9 cellular contexts compared by ENCODE assay signal in the genomic region with DNA sequence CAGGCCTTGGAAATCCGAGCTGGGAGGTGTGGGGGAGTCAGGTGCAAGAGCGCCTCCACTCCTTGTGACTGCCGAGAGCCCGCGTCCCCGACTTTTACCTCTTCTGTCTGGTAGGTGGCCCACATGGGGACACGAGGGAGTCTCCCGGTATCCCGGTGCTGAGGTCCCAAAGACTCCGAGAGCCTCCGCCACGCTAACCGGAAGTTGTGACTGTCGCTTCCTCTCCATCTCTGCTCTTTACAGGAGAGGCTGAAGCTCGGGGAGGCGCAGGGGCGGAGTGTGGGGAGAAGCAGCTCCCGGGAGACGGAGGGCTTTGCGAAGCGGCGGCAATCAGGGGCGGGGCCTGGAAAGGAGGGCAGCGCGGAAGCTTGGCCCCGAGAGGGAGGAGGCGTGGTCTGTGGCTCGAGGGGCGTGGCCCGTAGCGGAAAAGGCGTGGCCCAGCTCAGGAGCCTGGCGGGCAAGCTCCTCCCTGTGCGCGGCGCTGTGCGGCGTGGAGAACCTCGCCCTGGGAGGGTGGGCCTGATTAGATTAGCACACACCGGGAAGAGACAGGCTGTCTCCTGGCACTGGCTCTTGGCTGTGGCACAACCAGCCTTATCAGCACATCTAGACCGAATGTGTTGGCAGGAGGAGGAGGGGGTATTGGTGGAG.
A peak's percentile ranks its signal among the peaks of the same experiment; 100 is the strongest.
DNase-seq lines count a peak whose midpoint lies in the region; ATAC-seq and TF ChIP-seq lines count a peak whose summit lies in the region.
"Had no signal": no experiment of that assay in that cellular context is flagged by ENCODE, and none has a peak within 500 bp of the region (broad histone marks: within the 10 kb centered on the region; RNA-seq: fewer than 3 reads in every experiment).

No MANE protein-coding gene starts in this region.

- no peaks in the 10 kb centered on the region for H3K4me1 ChIP-seq in psoas muscle

- peak overlapping the region; percentile 11 for H3K4me3 ChIP-seq in psoas muscle

- ATAC-seq in GM19452 (IDR thresholded peaks at IDR 0.05; ENCODE audit: unreplicated experiment): peak; percentile 70
- peak; percentile 34 to 96 (median 89) for ATAC-seq in psoas muscle
- ATAC-seq in HG02798 (IDR thresholded peaks at IDR 0.05; ENCODE audit: poor library complexity, unreplicated experiment): no peak
- ATAC-seq in GM21529 (IDR thresholded peaks at IDR 0.05; ENCODE audit: unreplicated experiment): no peak
- ATAC-seq in HG03135 (IDR thresholded peaks at IDR 0.05; ENCODE audit: unreplicated experiment): no peak

- peak; percentile 97 for DNase-seq in SK-N-DZ (ENCODE audit: low spot score)
- DNase-seq in head of caudate nucleus: peak in 39 of 42 donors; percentile 10 to 88 (median 53)
- DNase-seq in psoas muscle: peak; percentile 52 to 87
- no peak for DNase-seq in NCI-H524 (lab: John Stamatoyannopoulos, UW)
- DNase-seq: NCI-H187 had no signal

- WGBS in psoas muscle, 3 donors: 71 to 86% (median 73%) methylated on average over 40 to 41 of the region's 41 CpGs

- H3K36me3 ChIP-seq in psoas muscle (ENCODE audit: insufficient read depth in 1 of 2, low read depth in 1 of 2): no peaks in the 10 kb centered on the region

- intact Hi-C loops in head of caudate nucleus (cut with DNase I): no loop called here
- intact Hi-C loops in psoas muscle (cut with DNase I): no loop called here

- no peak overlapping the region for H3K27ac ChIP-seq in psoas muscle

- H3K9me3 ChIP-seq in psoas muscle: no peaks in the 10 kb centered on the region

- no peaks in the 10 kb centered on the region for H3K27me3 ChIP-seq in psoas muscle (ENCODE audit: insufficient read depth in 3 of 3, low read length in 2 of 3)

- TF ChIP-seq CTCF in psoas muscle (IDR thresholded peaks at IDR 0.05): no peak

Comparison
In these comparisons a context has a peak if more than half of its experiments do, and no peak if none do; other contexts are left out.
1. ATAC-seq: peak in GM19452 (single experiment) and psoas muscle (4 of 4); none in HG02798 (single experiment), GM21529 (single experiment) and HG03135 (single experiment).
2. DNase-seq: peak in SK-N-DZ (single experiment), head of caudate nucleus (39 of 42) and psoas muscle (2 of 2); none in NCI-H524 (0 of 2).